ENCODE assay signal across 1 cellular context in the genomic region with DNA sequence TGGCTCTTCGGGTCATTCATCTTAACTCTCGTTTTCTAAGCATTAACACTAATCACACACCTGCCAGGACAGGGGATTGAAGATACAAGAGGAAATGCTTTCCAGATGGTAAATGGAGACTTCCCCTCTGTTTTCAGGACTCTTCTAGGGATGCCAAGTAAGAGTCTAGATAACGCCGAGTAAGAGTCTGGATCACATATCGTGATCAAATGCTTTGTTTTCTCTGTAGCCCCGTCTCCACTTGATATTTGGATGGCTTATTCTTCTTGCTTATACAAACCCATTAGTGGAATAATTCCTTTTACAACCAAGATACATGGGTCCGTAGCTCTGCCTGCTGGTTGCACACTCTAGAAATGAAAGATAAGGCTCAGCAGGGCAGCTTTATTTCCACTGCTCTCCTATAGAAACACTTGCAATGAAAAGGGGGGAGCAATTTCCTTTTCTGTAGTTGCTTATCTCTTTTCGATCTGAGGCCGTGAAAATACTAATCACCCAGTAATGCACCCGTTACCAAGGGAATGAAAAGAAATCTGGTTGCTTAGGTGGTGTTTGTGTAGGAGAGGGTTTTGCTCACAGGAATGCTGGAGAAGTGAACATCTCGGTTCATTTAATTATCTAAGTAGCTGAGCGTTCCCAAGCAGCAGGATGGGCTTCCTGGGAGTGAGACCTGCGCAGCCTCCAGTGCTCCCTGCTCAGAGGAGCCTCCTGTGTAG.
TF ChIP-seq lines count a peak whose summit lies in the region.

No MANE protein-coding gene starts in this region.

TF ChIP-seq in HepG2, 621 proteins besides CTCF, POLR2A, EP300 and RAD21 (continued from another document):
- TF ChIP-seq, protein P1, sequence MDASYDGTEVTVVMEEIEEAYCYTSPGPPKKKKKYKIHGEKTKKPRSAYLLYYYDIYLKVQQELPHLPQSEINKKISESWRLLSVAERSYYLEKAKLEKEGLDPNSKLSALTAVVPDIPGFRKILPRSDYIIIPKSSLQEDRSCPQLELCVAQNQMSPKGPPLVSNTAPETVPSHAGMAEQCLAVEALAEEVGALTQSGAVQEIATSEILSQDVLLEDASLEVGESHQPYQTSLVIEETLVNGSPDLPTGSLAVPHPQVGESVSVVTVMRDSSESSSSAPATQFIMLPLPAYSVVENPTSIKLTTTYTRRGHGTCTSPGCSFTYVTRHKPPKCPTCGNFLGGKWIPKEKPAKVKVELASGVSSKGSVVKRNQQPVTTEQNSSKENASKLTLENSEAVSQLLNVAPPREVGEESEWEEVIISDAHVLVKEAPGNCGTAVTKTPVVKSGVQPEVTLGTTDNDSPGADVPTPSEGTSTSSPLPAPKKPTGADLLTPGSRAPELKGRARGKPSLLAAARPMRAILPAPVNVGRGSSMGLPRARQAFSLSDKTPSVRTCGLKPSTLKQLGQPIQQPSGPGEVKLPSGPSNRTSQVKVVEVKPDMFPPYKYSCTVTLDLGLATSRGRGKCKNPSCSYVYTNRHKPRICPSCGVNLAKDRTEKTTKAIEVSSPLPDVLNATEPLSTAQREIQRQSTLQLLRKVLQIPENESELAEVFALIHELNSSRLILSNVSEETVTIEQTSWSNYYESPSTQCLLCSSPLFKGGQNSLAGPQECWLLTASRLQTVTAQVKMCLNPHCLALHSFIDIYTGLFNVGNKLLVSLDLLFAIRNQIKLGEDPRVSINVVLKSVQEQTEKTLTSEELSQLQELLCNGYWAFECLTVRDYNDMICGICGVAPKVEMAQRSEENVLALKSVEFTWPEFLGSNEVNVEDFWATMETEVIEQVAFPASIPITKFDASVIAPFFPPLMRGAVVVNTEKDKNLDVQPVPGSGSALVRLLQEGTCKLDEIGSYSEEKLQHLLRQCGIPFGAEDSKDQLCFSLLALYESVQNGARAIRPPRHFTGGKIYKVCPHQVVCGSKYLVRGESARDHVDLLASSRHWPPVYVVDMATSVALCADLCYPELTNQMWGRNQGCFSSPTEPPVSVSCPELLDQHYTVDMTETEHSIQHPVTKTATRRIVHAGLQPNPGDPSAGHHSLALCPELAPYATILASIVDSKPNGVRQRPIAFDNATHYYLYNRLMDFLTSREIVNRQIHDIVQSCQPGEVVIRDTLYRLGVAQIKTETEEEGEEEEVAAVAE (CRISPR knock-in tag; IDR thresholded peaks at IDR 0.05; ENCODE audit: borderline replicate concordance), result no peak
- no peak for TF ChIP-seq NFKB2 (CRISPR knock-in tag; IDR thresholded peaks at IDR 0.05; ENCODE audit: borderline replicate concordance)
